21 cellular contexts compared by ENCODE assay signal in the genomic region with DNA sequence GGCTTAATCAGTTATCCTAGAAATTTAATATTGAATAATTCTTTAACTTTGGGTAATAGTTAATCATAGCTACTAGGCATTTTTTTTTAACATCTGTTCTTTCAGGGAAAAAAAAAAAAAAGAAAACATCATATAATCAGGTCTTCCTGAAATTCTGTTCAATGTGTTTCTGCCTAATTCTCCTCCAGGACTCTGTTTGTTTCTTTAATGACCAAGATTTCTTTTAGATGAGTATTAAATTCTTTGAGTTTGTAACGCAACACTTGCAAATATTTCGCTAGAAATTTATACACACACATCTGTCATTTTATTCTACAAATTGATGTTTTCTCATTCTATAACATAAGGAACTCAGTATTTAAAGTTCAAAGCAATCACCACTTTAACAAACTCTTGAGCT.
"Had no signal": no experiment of that assay in that cellular context is flagged by ENCODE, and none has a peak within 500 bp of the region (broad histone marks: within the 10 kb centered on the region; RNA-seq: fewer than 3 reads in every experiment).

No MANE protein-coding gene starts in this region.

- H3K4me3 ChIP-seq: SJCRH30 had no signal

- ATAC-seq: HepG2, Panc1, PC-3, Right ventricle myocardium inferior had no signal

- H3K36me3 ChIP-seq: SJCRH30 had no signal

- H3K9me3 ChIP-seq: SJCRH30 had no signal

- DNase-seq: KBM-7, MV-4-11, NCI-H1048, NCI-H1105, NCI-H1417, NCI-H1436 treated with DMSO at 0.1 percent for 48 hours, NCI-H1694, NCI-H187 treated with DMSO at 0.1 percent for 48 hours, NCI-H2029 treated with DMSO at 0.1 percent for 48 hours, NCI-H2171 treated with DMSO at 0.1 percent for 48 hours, NCI-H226, NCI-H446, NCI-H510A, NCI-H524 treated with DMSO at 0.1 percent for 48 hours, NCI-H774, PC-3, SHP77 treated with DMSO at 0.1 percent for 48 hours, SJCRH30 had no signal

- H3K4me1 ChIP-seq: SJCRH30 had no signal

- H3K27ac ChIP-seq: SJCRH30 had no signal

- FAIRE-seq: HepG2 had no signal
